Comparison of ENCODE assay signal across 22 cellular contexts in the genomic region with DNA sequence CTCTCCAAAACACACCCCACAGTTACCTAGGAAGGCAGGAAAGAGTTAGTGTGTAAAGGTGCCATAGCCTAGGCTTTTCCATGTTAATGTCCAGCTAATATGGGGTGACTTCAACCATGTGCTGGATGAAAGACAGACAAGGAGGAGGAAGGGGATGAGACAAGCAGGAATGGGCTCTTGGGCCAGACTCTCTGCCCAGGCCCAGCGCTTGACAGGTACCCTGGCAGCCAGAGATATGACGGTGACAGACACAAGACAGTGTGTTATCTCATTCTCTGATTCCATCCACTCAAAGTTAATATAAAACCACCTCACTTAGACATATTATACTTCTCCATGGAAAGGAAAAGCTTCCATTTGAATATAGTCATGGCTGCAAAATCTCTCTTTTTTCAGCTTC.
"Had no signal": no experiment of that assay in that cellular context is flagged by ENCODE, and none has a peak within 500 bp of the region (broad histone marks: within the 10 kb centered on the region; RNA-seq: fewer than 3 reads in every experiment).

No MANE protein-coding gene starts in this region.

- H3K79me2 ChIP-seq: hepatocyte had no signal

- H3K4me2 ChIP-seq: hepatocyte had no signal

- H3K36me3 ChIP-seq: esophagus muscularis mucosa, gastroesophageal sphincter, heart left ventricle, left lung, lower lobe of right lung had no signal

- H3K27ac ChIP-seq: coronary artery, dorsolateral prefrontal cortex, esophagus muscularis mucosa, foreskin keratinocyte, gastroesophageal sphincter, heart left ventricle, hepatocyte, left lung, lower lobe of right lung had no signal

- FAIRE-seq: endothelial cell of umbilical vein, frontal cortex, islet of Langerhans, keratinocyte had no signal

- H2AFZ ChIP-seq: hepatocyte had no signal

- DNase-seq: dermis blood vessel endothelial cell; dorsolateral prefrontal cortex; effector CD4-positive, alpha-beta T cell; effector memory CD4-positive, alpha-beta T cell; foreskin keratinocyte; heart left ventricle; left cardiac atrium; left lung; left ventricle myocardium superior; lower lobe of right lung; mesenchymal stem cell; mucosa of descending colon; naive B cell; naive thymus-derived CD8-positive, alpha-beta T cell had no signal

- ATAC-seq: foreskin keratinocyte; gastroesophageal sphincter; heart left ventricle; left cardiac atrium; left lung; left ventricle myocardium superior; lower lobe of right lung; mucosa of descending colon; naive thymus-derived CD8-positive, alpha-beta T cell had no signal

- H3K4me3 ChIP-seq: coronary artery, dorsolateral prefrontal cortex, esophagus muscularis mucosa, gastroesophageal sphincter, heart left ventricle, hepatocyte, left lung, lower lobe of right lung, mucosa of descending colon had no signal

- H3K9me3 ChIP-seq: esophagus muscularis mucosa, gastroesophageal sphincter, heart left ventricle, left lung, lower lobe of right lung, mucosa of descending colon had no signal

- H3K27me3 ChIP-seq: heart left ventricle, hepatocyte, left lung had no signal

- H3K4me1 ChIP-seq: esophagus muscularis mucosa, foreskin keratinocyte, gastroesophageal sphincter, heart left ventricle, left lung, lower lobe of right lung had no signal
